In the genomic region with DNA sequence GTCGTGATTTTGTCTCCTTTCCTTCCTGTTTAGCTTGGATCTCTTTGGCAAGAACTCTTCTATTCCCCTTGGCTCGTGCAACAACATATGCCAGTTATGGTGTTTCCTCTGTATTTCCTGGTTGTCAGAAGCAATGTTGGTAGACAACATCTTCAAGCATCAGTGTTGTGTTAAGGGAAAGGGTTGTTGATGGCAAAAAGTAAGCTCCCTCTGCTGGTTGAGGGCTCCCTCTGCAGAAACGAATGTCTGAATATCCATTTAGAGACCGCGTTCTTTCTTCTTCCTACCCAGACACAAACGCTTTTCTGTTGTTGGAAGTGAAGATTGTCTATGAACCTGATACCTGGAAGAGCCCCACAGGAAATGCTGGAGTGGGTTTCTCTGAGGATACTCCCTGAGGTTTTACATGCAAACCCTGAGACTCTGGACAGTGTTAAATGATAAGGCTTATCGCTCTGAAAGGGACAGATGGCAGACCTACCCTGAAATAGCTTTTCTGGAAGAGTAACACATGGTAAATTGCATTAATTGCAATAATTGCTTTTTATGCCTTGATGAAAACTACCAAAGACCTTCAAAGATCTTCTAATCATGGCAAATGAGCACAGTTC, we compare ENCODE assay signal across 8 cellular contexts.
DNase-seq lines count a peak whose midpoint lies in the region; ATAC-seq and TF ChIP-seq lines count a peak whose summit lies in the region.

No MANE protein-coding gene starts in this region.

- no peak overlapping the region for H3K4me3 ChIP-seq in AG10803 (ENCODE audit: low read length)
- H3K4me3 ChIP-seq in GM12875 (ENCODE audit: low read depth, low read length), result no peak overlapping the region
- H3K4me3 ChIP-seq in fibroblast of pulmonary artery (replicated peaks; ENCODE audit: low read depth, low read length), result no peak overlapping the region
- no peak overlapping the region for H3K4me3 ChIP-seq in retinal pigment epithelial cell (ENCODE audit: low read length)

- TF ChIP-seq CTCF in AG10803 (conservative IDR thresholded peaks at IDR 0.05; ENCODE audit: low read length) (peak; percentile 87), GM12875 (IDR thresholded peaks at IDR 0.05; ENCODE audit: borderline replicate concordance, insufficient read depth, low read depth, low read length) (peak; percentile 69), fibroblast of pulmonary artery (IDR thresholded peaks at IDR 0.05; ENCODE audit: low read length, missing control alignments) (peak; percentile 87), retinal pigment epithelial cell (conservative IDR thresholded peaks at IDR 0.05; ENCODE audit: low read depth, low read length) (peak; percentile 92)

- ATAC-seq in HG03439 (IDR thresholded peaks at IDR 0.05; ENCODE audit: unreplicated experiment), result peak; percentile 70

- DNase-seq in AG10803 (ENCODE audit: low read depth) (peak; percentile 46), SHP77 treated with DMSO at 0.1 percent for 48 hours (lab: John Stamatoyannopoulos, UW) (peak; percentile 26), fibroblast of pulmonary artery (ENCODE audit: low read depth) (peak; percentile 62), retinal pigment epithelial cell (ENCODE audit: low read depth) (no peak), NK-92 (lab: John Stamatoyannopoulos, UW; ENCODE audit: unreplicated experiment) (no peak), NCI-H187 (lab: John Stamatoyannopoulos, UW) (no peak)

Comparison
In these comparisons a context has a peak if more than half of its experiments do, and no peak if none do; other contexts are left out.
1. DNase-seq: peak in AG10803 (single experiment), SHP77 treated with DMSO at 0.1 percent for 48 hours (single experiment) and fibroblast of pulmonary artery (single experiment); none in retinal pigment epithelial cell (single experiment), NK-92 (single experiment) and NCI-H187 (0 of 2).
2. Peak in every context shown above with its lines, with median percentiles within 50 percentile points of each other: CTCF ChIP-seq.